8 cellular contexts compared by ENCODE assay signal in genomic region chr12:121132601-121133481, GRCh38. TPM values are rescaled to one million over a fixed set of nuclear protein-coding genes. Genes with fewer than 3 reads are reported as not detected.
DNase-seq lines count a peak whose midpoint lies in the region; ATAC-seq and TF ChIP-seq lines count a peak whose summit lies in the region.

Gene P2RX7 (plus strand): TSS chr12:121132876. CDS start chr12:121132971, 95 bp downstream.

- ATAC-seq in T-helper 17 cell: no peak
- no peak for ATAC-seq in HG03135 (IDR thresholded peaks at IDR 0.05; ENCODE audit: unreplicated experiment)

- H3K4me1 Mint-ChIP-seq in T-helper 17 cell: peaks cover 49% of the 10 kb centered on the region
- H3K4me1 Mint-ChIP-seq in brain: peaks cover 28% of the 10 kb centered on the region

- H3K36me3 Mint-ChIP-seq in T-helper 17 cell (ENCODE audit: low read depth) (no peaks in the 10 kb centered on the region), brain (no peaks in the 10 kb centered on the region)

- peak within 1 kb of the TSS; percentile 91 for H3K4me3 Mint-ChIP-seq in T-helper 17 cell
- H3K4me3 Mint-ChIP-seq in brain: peak within 1 kb of the TSS; percentile 59 to 85 (median 75)

- no peaks in the 10 kb centered on the region for H3K9me3 ChIP-seq in T-helper 17 cell (ENCODE audit: control insufficient read depth, low read length, poor library complexity, severe bottlenecking)

- no peak for TF ChIP-seq CTCF in brain (conservative IDR thresholded peaks at IDR 0.05)

- H3K9me3 Mint-ChIP-seq in brain: peaks cover 0 to 6% (median 0%) of the 10 kb centered on the region in 5 experiments

- H3K27ac Mint-ChIP-seq in T-helper 17 cell (peak within 1 kb of the TSS; percentile 68), brain (peak within 1 kb of the TSS; percentile 10 to 89 (median 84))

- DNase-seq in NK-92 treated with Interleukin-12 subunit alpha and Interleukin-12 subunit beta, amount 100 ng/mL, for 24 hours (lab: John Stamatoyannopoulos, UW): peak; percentile 25
- DNase-seq in NK-92 (lab: John Stamatoyannopoulos, UW; ENCODE audit: unreplicated experiment): no peak
- peak; percentile 65 for DNase-seq in MV-4-11 (lab: John Stamatoyannopoulos, UW)
- peak; percentile 12 to 16 (median 15) for DNase-seq in T-helper 17 cell
- peak; percentile 59 to 98 (median 88) for DNase-seq in hypothalamus (lab: John Stamatoyannopoulos, UW)
- DNase-seq in renal cortical epithelial cell (ENCODE audit: low read depth): peak; percentile 72

- H3K27me3 Mint-ChIP-seq in T-helper 17 cell (no peaks in the 10 kb centered on the region), brain (peaks cover 17% of the 10 kb centered on the region)

RNA-seq across cellular contexts. Expression of gene P2RX7, which starts in this region (rescaled TPM):
- 10 to 100 TPM in 1 of 2 donors, 1 to 10 TPM in 1; 6.3 to 10.4 TPM for total RNA-seq in T-helper 17 cell
- polyA plus RNA-seq in brain (ENCODE audit: insufficient read depth, low read depth, low replicate concordance): 4.8 TPM
- total RNA-seq in renal cortical epithelial cell: 0.10 and 0.52 TPM in 2 replicates

Comparison
In these comparisons a context has a peak if more than half of its experiments do, and no peak if none do; other contexts are left out.
1. Peak in DNase-seq in renal cortical epithelial cell; RNA of the gene not detected or under 1 TPM.